24 cellular contexts compared by ENCODE assay signal in the genomic region with DNA sequence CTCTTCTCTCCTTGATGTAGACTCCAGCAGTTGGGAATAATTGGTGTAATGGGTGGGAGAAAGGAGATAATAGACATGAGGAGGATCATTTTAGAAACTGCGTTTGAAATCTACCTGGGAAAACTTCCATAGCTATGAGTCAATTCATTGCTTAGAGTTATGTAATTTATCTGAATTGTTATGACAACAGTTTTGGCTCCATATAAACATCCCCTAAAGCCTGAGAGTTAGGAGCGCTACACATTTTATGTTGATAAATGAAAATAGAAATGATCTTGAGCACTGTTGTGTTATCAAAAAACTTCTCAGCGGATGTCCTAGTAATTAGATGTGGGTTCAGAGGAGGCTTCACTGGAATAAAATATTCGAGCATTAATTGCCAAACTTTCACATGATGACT.
"Had no signal": no experiment of that assay in that cellular context is flagged by ENCODE, and none has a peak within 500 bp of the region (broad histone marks: within the 10 kb centered on the region; RNA-seq: fewer than 3 reads in every experiment).

No MANE protein-coding gene starts in this region.

- H3K36me3 ChIP-seq: colonic mucosa, esophagus muscularis mucosa, gastrocnemius medialis, lower lobe of right lung, neutrophil, prostate gland, sigmoid colon, stomach, thyroid gland, vagina had no signal

- H3K4me1 Mint-ChIP-seq: memory B cell; neural crest cell; stimulated activated effector memory CD8-positive, alpha-beta T cell treated with anti-CD3 and anti-CD28 coated beads, Interleukin-12 subunit alpha, Interleukin-12 subunit beta, amount 100 ng/mL, for 72 hours had no signal

- H3K36me3 Mint-ChIP-seq: memory B cell; natural killer cell treated with Interleukin-12 subunit alpha and Interleukin-12 subunit beta and Interleukin-15 and Interleukin-18, amount 100 ng/mL, for 72 hours; stimulated activated effector memory CD8-positive, alpha-beta T cell treated with anti-CD3 and anti-CD28 coated beads, Interleukin-12 subunit alpha, Interleukin-12 subunit beta, amount 100 ng/mL, for 72 hours had no signal

- FAIRE-seq: endothelial cell of umbilical vein, keratinocyte had no signal

- H3K27ac Mint-ChIP-seq: dendritic cell treated with granulocyte-macrophage colony-stimulating factor and Interleukin-4, amounts not matched to agents 40 ng/mL and 50 ng/mL, for 4 days; memory B cell; natural killer cell treated with Interleukin-12 subunit alpha and Interleukin-12 subunit beta and Interleukin-15 and Interleukin-18, amount 100 ng/mL, for 72 hours; stimulated activated effector memory CD8-positive, alpha-beta T cell treated with anti-CD3 and anti-CD28 coated beads, Interleukin-12 subunit alpha, Interleukin-12 subunit beta, amount 100 ng/mL, for 72 hours had no signal

- H3K4me3 Mint-ChIP-seq: dendritic cell treated with granulocyte-macrophage colony-stimulating factor and Interleukin-4, amounts not matched to agents 40 ng/mL and 50 ng/mL, for 4 days; memory B cell; natural killer cell treated with Interleukin-12 subunit alpha and Interleukin-12 subunit beta and Interleukin-15 and Interleukin-18, amount 100 ng/mL, for 72 hours; neural crest cell; stimulated activated effector memory CD8-positive, alpha-beta T cell treated with anti-CD3 and anti-CD28 coated beads, Interleukin-12 subunit alpha, Interleukin-12 subunit beta, amount 100 ng/mL, for 72 hours had no signal

- H3K9me3 Mint-ChIP-seq: memory B cell; natural killer cell treated with Interleukin-12 subunit alpha and Interleukin-12 subunit beta and Interleukin-15 and Interleukin-18, amount 100 ng/mL, for 72 hours; neural crest cell; stimulated activated effector memory CD8-positive, alpha-beta T cell treated with anti-CD3 and anti-CD28 coated beads, Interleukin-12 subunit alpha, Interleukin-12 subunit beta, amount 100 ng/mL, for 72 hours had no signal

- H3K27me3 ChIP-seq: colonic mucosa, esophagus muscularis mucosa, gastrocnemius medialis, neutrophil, sigmoid colon, stomach, thyroid gland, vagina had no signal

- H3K27me3 Mint-ChIP-seq: memory B cell; natural killer cell treated with Interleukin-12 subunit alpha and Interleukin-12 subunit beta and Interleukin-15 and Interleukin-18, amount 100 ng/mL, for 72 hours had no signal

- DNase-seq: colonic mucosa; effector memory CD4-positive, alpha-beta T cell; gastrocnemius medialis; head of caudate nucleus; left ventricle myocardium superior; lower lobe of right lung; right cardiac atrium; sigmoid colon; stimulated activated CD4-positive, alpha-beta T cell treated with anti-CD3 and anti-CD28 coated beads, Interleukin-2, amount 100 ng/mL, for 24 hours; stimulated activated CD4-positive, alpha-beta T cell treated with anti-CD3 and anti-CD28 coated beads, Interleukin-4, amount 100 ng/mL, for 24 hours; stimulated activated naive CD4-positive, alpha-beta T cell treated with Interleukin-2 at 50 U/mL for 16 hours; stomach; thyroid gland had no signal

- ATAC-seq: gastrocnemius medialis; left ventricle myocardium superior; lower lobe of right lung; natural killer cell treated with Interleukin-12 subunit alpha and Interleukin-12 subunit beta and Interleukin-15 and Interleukin-18, amount 100 ng/mL, for 72 hours; right cardiac atrium; stimulated activated effector memory CD8-positive, alpha-beta T cell treated with anti-CD3 and anti-CD28 coated beads, Interleukin-12 subunit alpha, Interleukin-12 subunit beta, amount 100 ng/mL, for 72 hours had no signal

- H3K4me3 ChIP-seq: colonic mucosa, esophagus muscularis mucosa, gastrocnemius medialis, lower lobe of right lung, prostate gland, sigmoid colon, stomach, thyroid gland, vagina had no signal
